ENCODE assay signal across 12 cellular contexts in genomic region chr14:28831126-28831525, GRCh38.
DNase-seq lines count a peak whose midpoint lies in the region; ATAC-seq and TF ChIP-seq lines count a peak whose summit lies in the region.
"Had no signal": no experiment of that assay in that cellular context is flagged by ENCODE, and none has a peak within 500 bp of the region (broad histone marks: within the 10 kb centered on the region; RNA-seq: fewer than 3 reads in every experiment).

No MANE protein-coding gene starts in this region.

- no peak overlapping the region for H3K4me3 Mint-ChIP-seq in effector memory CD8-positive, alpha-beta T cell
- H3K4me3 Mint-ChIP-seq: activated T-cell treated with anti-CD3 and anti-CD28 coated beads, Interleukin-2, amount 50 U/mL, for 4 hours; T-cell had no signal

- H2AFZ ChIP-seq in osteoblast (ENCODE audit: low read length) = no peak overlapping the region

- no peaks in the 10 kb centered on the region for H3K9me3 ChIP-seq in osteoblast (ENCODE audit: low read depth, low read length)
- H3K9me3 ChIP-seq: heart left ventricle had no signal

- in situ Hi-C loops in KBM-7 (cut with MboI; ENCODE audit: low pct_unique_long_range_greater_than_20kb, low sequenced_read_pairs) = no loop called here

- no peaks in the 10 kb centered on the region for H3K79me2 ChIP-seq in osteoblast (ENCODE audit: insufficient read depth, low read length)

- H3K27ac Mint-ChIP-seq in effector memory CD8-positive, alpha-beta T cell = no peak overlapping the region
- H3K27ac Mint-ChIP-seq: T-cell had no signal

- ATAC-seq in GM19025 (IDR thresholded peaks at IDR 0.05; ENCODE audit: low read depth, unreplicated experiment) (peak; percentile 97), GM21825 (IDR thresholded peaks at IDR 0.05; ENCODE audit: unreplicated experiment) (peak; percentile 99), HG03378 (IDR thresholded peaks at IDR 0.05; ENCODE audit: unreplicated experiment) (peak; percentile 100), left ventricle myocardium superior (no peak)
- no peak for ATAC-seq in effector memory CD8-positive, alpha-beta T cell (replicated peaks)
- ATAC-seq: activated T-cell treated with anti-CD3 and anti-CD28 coated beads, Interleukin-2, amount 50 U/mL, for 4 hours; heart left ventricle; T-cell had no signal

- intact Hi-C loops in left ventricle myocardium superior (cut with micrococcal nuclease) = no loop called here

- H3K36me3 ChIP-seq in osteoblast (ENCODE audit: insufficient read depth, low read length) = no peaks in the 10 kb centered on the region
- H3K36me3 ChIP-seq: heart left ventricle had no signal

- H3K4me1 ChIP-seq in osteoblast (ENCODE audit: insufficient read depth, low read length) = no peaks in the 10 kb centered on the region
- H3K4me1 ChIP-seq: heart left ventricle had no signal

- H3K4me3 ChIP-seq in osteoblast (ENCODE audit: insufficient read depth, low read length) = no peak overlapping the region

- H3K27me3 ChIP-seq in osteoblast (ENCODE audit: insufficient read depth, low read length) = no peaks in the 10 kb centered on the region

- H3K4me1 Mint-ChIP-seq in effector memory CD8-positive, alpha-beta T cell (ENCODE audit: low read depth in 2 of 2) = no peaks in the 10 kb centered on the region
- H3K4me1 Mint-ChIP-seq: T-cell had no signal

- H3K4me2 ChIP-seq in osteoblast (ENCODE audit: insufficient read depth, low read length) = no peak overlapping the region

- TF ChIP-seq CTCF in osteoblast (IDR thresholded peaks at IDR 0.05; ENCODE audit: extremely low read depth, low read depth, low read length) = no peak

- no peak overlapping the region for H3K27ac ChIP-seq in osteoblast (ENCODE audit: low read depth, low read length)
- H3K27ac ChIP-seq: heart left ventricle had no signal

- no peaks in the 10 kb centered on the region for H3K36me3 Mint-ChIP-seq in effector memory CD8-positive, alpha-beta T cell (ENCODE audit: insufficient read depth)
- H3K36me3 Mint-ChIP-seq: T-cell had no signal

- H4K20me1 ChIP-seq in osteoblast (ENCODE audit: insufficient read depth, low read length) = no peaks in the 10 kb centered on the region

- DNase-seq in osteoblast (ENCODE audit: insufficient read length, low spot score, missing footprints) (peak; percentile 9), left ventricle myocardium superior (no peak), KBM-7 (no peak), dermis blood vessel endothelial cell (no peak)
- DNase-seq in effector memory CD8-positive, alpha-beta T cell = no peak
- DNase-seq: activated T-cell treated with anti-CD3 and anti-CD28 coated beads, Interleukin-2, amount 50 U/mL, for 4 hours; cerebellar nuclear complex; heart left ventricle; T-cell had no signal

- H3K9me3 Mint-ChIP-seq in effector memory CD8-positive, alpha-beta T cell = peaks cover 5 to 15% of the 10 kb centered on the region in 2 donors

- H3K27me3 Mint-ChIP-seq in effector memory CD8-positive, alpha-beta T cell = no peaks in the 10 kb centered on the region
- H3K27me3 Mint-ChIP-seq: T-cell had no signal

Comparison
In these comparisons a context has a peak if more than half of its experiments do, and no peak if none do; other contexts are left out.
1. ATAC-seq: peak in GM19025 (single experiment), GM21825 (single experiment) and HG03378 (single experiment); none in left ventricle myocardium superior (single experiment) and effector memory CD8-positive, alpha-beta T cell (single experiment).